ENCODE assay signal across 20 cellular contexts in genomic region chr2:43197568-43197896, GRCh38. TPM values are rescaled to one million over a fixed set of nuclear protein-coding genes. Genes with fewer than 3 reads are reported as not detected.
DNase-seq lines count a peak whose midpoint lies in the region; ATAC-seq lines count a peak whose summit lies in the region.
"Had no signal": no experiment of that assay in that cellular context is flagged by ENCODE, and none has a peak within 500 bp of the region (broad histone marks: within the 10 kb centered on the region; RNA-seq: fewer than 3 reads in every experiment).

No MANE protein-coding gene starts in this region.

- DNase-seq in activated naive CD4-positive, alpha-beta T cell (lab: John Stamatoyannopoulos, UW), result no peak
- no peak for DNase-seq in activated CD4-positive, alpha-beta memory T cell treated with anti-CD3 and anti-CD28 coated beads for 36 hours
- DNase-seq in immature natural killer cell (no peak), SJCRH30 (no peak)
- DNase-seq in stimulated activated naive CD8-positive, alpha-beta T cell treated with anti-CD3 and anti-CD28 coated beads, Interleukin-15, amount 100 ng/mL, for 72 hours, result no peak
- DNase-seq: ACHN; activated CD4-positive, alpha-beta T cell treated with anti-CD3 and anti-CD28 coated beads, Interleukin-2, amount 50 U/mL, for 1 hour; activated T-cell treated with anti-CD3 and anti-CD28 coated beads, Interleukin-2, amount 50 U/mL, for 4 hours; foreskin keratinocyte; left ventricle myocardium inferior; NCI-H1436 treated with DMSO at 0.1 percent for 48 hours; NCI-H345 had no signal

- H3K27me3 Mint-ChIP-seq in activated naive CD4-positive, alpha-beta T cell treated with anti-CD3 and anti-CD28 coated beads, Interleukin-2, amount 50 U/mL, for 24 hours, result no peaks in the 10 kb centered on the region
- no peaks in the 10 kb centered on the region for H3K27me3 Mint-ChIP-seq in activated CD4-positive, alpha-beta memory T cell treated with anti-CD3 and anti-CD28 coated beads for 36 hours
- H3K27me3 Mint-ChIP-seq in immature natural killer cell (ENCODE audit: low read depth in 3 of 3), result peaks cover 3 to 11% (median 4%) of the 10 kb centered on the region in 3 donors
- H3K27me3 Mint-ChIP-seq in stimulated activated naive CD8-positive, alpha-beta T cell treated with anti-CD3 and anti-CD28 coated beads, Interleukin-15, amount 100 ng/mL, for 72 hours, result no peaks in the 10 kb centered on the region

- H3K36me3 Mint-ChIP-seq in activated naive CD4-positive, alpha-beta T cell treated with anti-CD3 and anti-CD28 coated beads, Interleukin-2, amount 50 U/mL, for 24 hours, result peaks cover 2% of the 10 kb centered on the region
- H3K36me3 Mint-ChIP-seq in activated CD4-positive, alpha-beta memory T cell treated with anti-CD3 and anti-CD28 coated beads for 36 hours, result no peaks in the 10 kb centered on the region
- peaks cover 0 to 4% (median 0%) of the 10 kb centered on the region in 3 donors for H3K36me3 Mint-ChIP-seq in immature natural killer cell

- H3K9me3 ChIP-seq in SJCRH30 (replicated peaks), result no peaks in the 10 kb centered on the region
- H3K9me3 ChIP-seq: ascending aorta, HAP-1, left ventricle myocardium inferior, prostate gland, vagina had no signal

- H3K4me1 Mint-ChIP-seq in activated naive CD4-positive, alpha-beta T cell treated with anti-CD3 and anti-CD28 coated beads, Interleukin-2, amount 50 U/mL, for 24 hours, result peaks cover 65% of the 10 kb centered on the region
- H3K4me1 Mint-ChIP-seq in activated CD4-positive, alpha-beta memory T cell treated with anti-CD3 and anti-CD28 coated beads for 36 hours (ENCODE audit: low read depth), result peaks cover 54% of the 10 kb centered on the region
- peaks cover 54 to 61% of the 10 kb centered on the region in 2 donors for H3K4me1 Mint-ChIP-seq in immature natural killer cell
- peaks cover 70% of the 10 kb centered on the region for H3K4me1 Mint-ChIP-seq in stimulated activated naive CD8-positive, alpha-beta T cell treated with anti-CD3 and anti-CD28 coated beads, Interleukin-15, amount 100 ng/mL, for 72 hours

- ATAC-seq in stimulated activated naive CD8-positive, alpha-beta T cell treated with anti-CD3 and anti-CD28 coated beads, Interleukin-15, amount 100 ng/mL, for 72 hours, result no peak
- no peak for ATAC-seq in GM18520 (IDR thresholded peaks at IDR 0.05; ENCODE audit: unreplicated experiment)
- ATAC-seq in HG03439 (IDR thresholded peaks at IDR 0.05; ENCODE audit: unreplicated experiment), result no peak
- ATAC-seq: foreskin keratinocyte, Right ventricle myocardium inferior had no signal

- no peaks in the 10 kb centered on the region for H3K36me3 ChIP-seq in SJCRH30
- H3K36me3 ChIP-seq: ascending aorta, HAP-1, left ventricle myocardium inferior, prostate gland, vagina had no signal

- intact Hi-C loops in activated CD4-positive, alpha-beta memory T cell treated with anti-CD3 and anti-CD28 coated beads for 36 hours (cut with micrococcal nuclease), result no loop called here

- H3K27me3 ChIP-seq in SJCRH30, result no peaks in the 10 kb centered on the region
- H3K27me3 ChIP-seq: ascending aorta, foreskin keratinocyte, vagina had no signal

- no peak overlapping the region for H3K4me3 ChIP-seq in SJCRH30
- H3K4me3 ChIP-seq: ascending aorta, HAP-1, left ventricle myocardium inferior, prostate gland, vagina had no signal

- H3K4me3 Mint-ChIP-seq in activated naive CD4-positive, alpha-beta T cell treated with anti-CD3 and anti-CD28 coated beads, Interleukin-2, amount 50 U/mL, for 24 hours, result peak overlapping the region; percentile 65
- no peak overlapping the region for H3K4me3 Mint-ChIP-seq in activated CD4-positive, alpha-beta memory T cell treated with anti-CD3 and anti-CD28 coated beads for 36 hours
- peak overlapping the region; percentile 72 to 89 (median 82) for H3K4me3 Mint-ChIP-seq in immature natural killer cell
- peak overlapping the region; percentile 24 to 64 for H3K4me3 Mint-ChIP-seq in stimulated activated naive CD8-positive, alpha-beta T cell treated with anti-CD3 and anti-CD28 coated beads, Interleukin-15, amount 100 ng/mL, for 72 hours
- H3K4me3 Mint-ChIP-seq: activated T-cell treated with anti-CD3 and anti-CD28 coated beads, Interleukin-2, amount 50 U/mL, for 4 hours had no signal

- no peaks in the 10 kb centered on the region for H3K9me3 Mint-ChIP-seq in activated naive CD4-positive, alpha-beta T cell treated with anti-CD3 and anti-CD28 coated beads, Interleukin-2, amount 50 U/mL, for 24 hours
- H3K9me3 Mint-ChIP-seq in activated CD4-positive, alpha-beta memory T cell treated with anti-CD3 and anti-CD28 coated beads for 36 hours, result no peaks in the 10 kb centered on the region
- no peaks in the 10 kb centered on the region for H3K9me3 Mint-ChIP-seq in immature natural killer cell
- peaks cover 4 to 6% of the 10 kb centered on the region in 2 donors for H3K9me3 Mint-ChIP-seq in stimulated activated naive CD8-positive, alpha-beta T cell treated with anti-CD3 and anti-CD28 coated beads, Interleukin-15, amount 100 ng/mL, for 72 hours
- H3K9me3 Mint-ChIP-seq: activated T-cell treated with anti-CD3 and anti-CD28 coated beads, Interleukin-2, amount 50 U/mL, for 4 hours had no signal

- peak overlapping the region; percentile 95 for H3K27ac Mint-ChIP-seq in activated naive CD4-positive, alpha-beta T cell treated with anti-CD3 and anti-CD28 coated beads, Interleukin-2, amount 50 U/mL, for 24 hours
- H3K27ac Mint-ChIP-seq in activated CD4-positive, alpha-beta memory T cell treated with anti-CD3 and anti-CD28 coated beads for 36 hours, result peak overlapping the region; percentile 84
- H3K27ac Mint-ChIP-seq in immature natural killer cell, result peak overlapping the region; percentile 95 to 98 (median 96)
- no peak overlapping the region for H3K27ac Mint-ChIP-seq in stimulated activated naive CD8-positive, alpha-beta T cell treated with anti-CD3 and anti-CD28 coated beads, Interleukin-15, amount 100 ng/mL, for 72 hours

- POLR2A ChIA-PET in activated CD4-positive, alpha-beta memory T cell treated with anti-CD3 and anti-CD28 coated beads for 36 hours (lab: Charles Lee), result interaction anchor here (0.6 to 1.7 kb wide), 3 partner anchors 21 to 56 kb away, joined by 3 to 7 read pairs (median 3); no protein-coding TSS in a partner anchor

- no peak overlapping the region for H3K27ac ChIP-seq in SJCRH30
- H3K27ac ChIP-seq: ascending aorta, foreskin keratinocyte, left ventricle myocardium inferior, prostate gland, vagina had no signal

- H3K4me1 ChIP-seq in SJCRH30, result peaks cover 4% of the 10 kb centered on the region; the same call in 1 of the 2 replicates
- H3K4me1 ChIP-seq: ascending aorta, HAP-1, left ventricle myocardium inferior, prostate gland had no signal

- CTCF ChIA-PET in activated CD4-positive, alpha-beta memory T cell treated with anti-CD3 and anti-CD28 coated beads for 36 hours (lab: Charles Lee), result interaction anchor here (0.8 to 1.2 kb wide), 3 partner anchors 27 to 68 kb away, joined by 3 read pairs; no protein-coding TSS in a partner anchor

RNA-seq across cellular contexts. Expression of gene ZFP36L2, which starts 28.9 kb away (rescaled TPM):
- total RNA-seq in activated CD4-positive, alpha-beta memory T cell treated with anti-CD3 and anti-CD28 coated beads for 36 hours, result 10 to 100 TPM; 78.4 to 79.8 TPM
- polyA plus RNA-seq in immature natural killer cell, result 100 to 1,000 TPM; 166 to 431 (median 274) TPM
- 5.1 and 5.6 TPM in 2 replicates for total RNA-seq in SJCRH30 (2014; rRNA removed; shearing (Covaris generic))

Comparison
In these comparisons a context has a peak if more than half of its experiments do, and no peak if none do; other contexts are left out.
1. H3K27ac Mint-ChIP-seq: peak in activated naive CD4-positive, alpha-beta T cell treated with anti-CD3 and anti-CD28 coated beads, Interleukin-2, amount 50 U/mL, for 24 hours (single experiment), activated CD4-positive, alpha-beta memory T cell treated with anti-CD3 and anti-CD28 coated beads for 36 hours (single experiment) and immature natural killer cell (6 of 6); none in stimulated activated naive CD8-positive, alpha-beta T cell treated with anti-CD3 and anti-CD28 coated beads, Interleukin-15, amount 100 ng/mL, for 72 hours (0 of 2).
2. RNA of gene ZFP36L2, which starts 28.9 kb away (total RNA-seq): 78.4 to 79.8 TPM in activated CD4-positive, alpha-beta memory T cell treated with anti-CD3 and anti-CD28 coated beads for 36 hours; 5.1 to 5.6 TPM in SJCRH30; every median in the first group is over 10 times any median in the second.